In the genomic region with DNA sequence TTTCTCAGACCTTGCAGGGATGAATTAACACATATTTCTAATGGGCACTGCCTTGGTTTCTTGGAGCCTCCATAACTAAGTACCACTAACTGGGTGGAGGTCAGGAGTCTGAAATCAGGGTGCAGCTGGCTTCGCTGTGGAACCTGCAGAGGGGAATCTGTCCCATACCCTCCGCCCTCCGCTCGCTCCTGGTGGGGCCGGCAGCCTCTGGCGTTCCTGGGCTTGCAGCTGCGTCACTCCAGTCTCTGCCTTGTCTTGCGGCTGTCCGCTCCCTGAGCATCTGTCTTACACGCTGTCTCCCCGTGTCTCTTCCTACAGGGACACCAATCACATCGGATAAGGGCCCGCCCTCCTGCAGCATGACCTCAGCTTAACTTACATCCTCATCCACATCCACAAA, we compare ENCODE assay signal across 18 cellular contexts. TPM values are rescaled to one million over a fixed set of nuclear protein-coding genes. Genes with fewer than 3 reads are reported as not detected.
DNase-seq lines count a peak whose midpoint lies in the region; ATAC-seq, FAIRE-seq and TF ChIP-seq lines count a peak whose summit lies in the region.
"Had no signal": no experiment of that assay in that cellular context is flagged by ENCODE, and none has a peak within 500 bp of the region (broad histone marks: within the 10 kb centered on the region; RNA-seq: fewer than 3 reads in every experiment).

No MANE protein-coding gene starts in this region.

- H3K4me2 ChIP-seq in H1 (ENCODE audit: insufficient read depth in 1 of 2, low read depth in 2 of 2, low read length in 2 of 2) (no peak overlapping the region), neural progenitor cell (no peak overlapping the region)

- H3K36me3 ChIP-seq in H1 (ENCODE audit: control insufficient read depth in 2 of 4, insufficient read depth in 4 of 4, low read length in 3 of 4) (no peaks in the 10 kb centered on the region), neural progenitor cell (no peaks in the 10 kb centered on the region)

- H3K79me2 ChIP-seq in H1 (ENCODE audit: control insufficient read depth in 1 of 2, insufficient read depth in 2 of 2, low read length in 2 of 2) (no peaks in the 10 kb centered on the region), neural progenitor cell (ENCODE audit: low read depth) (no peaks in the 10 kb centered on the region)

- H3K4me3 ChIP-seq in H1 (ENCODE audit: extremely low read depth in 1 of 4, insufficient read depth in 2 of 4, low read depth in 3 of 4, low read length in 4 of 4) (no peak overlapping the region), neural progenitor cell (no peak overlapping the region)
- H3K4me3 ChIP-seq: GM23248 had no signal

- peaks cover 4% of the 10 kb centered on the region for H3K36me3 Mint-ChIP-seq in neural progenitor cell
- no peaks in the 10 kb centered on the region for H3K36me3 Mint-ChIP-seq in stimulated activated effector memory CD8-positive, alpha-beta T cell treated with anti-CD3 and anti-CD28 coated beads, Interleukin-12 subunit alpha, Interleukin-12 subunit beta, amount 100 ng/mL, for 72 hours
- H3K36me3 Mint-ChIP-seq: CD4-positive, alpha-beta memory T cell had no signal

- no peak overlapping the region for H2BK12ac ChIP-seq in H1 (ENCODE audit: low read depth, low read length)

- H4K20me1 ChIP-seq in H1 (replicated peaks in 1 of 2; ENCODE audit: control insufficient read depth in 1 of 2, insufficient read depth in 2 of 2, low read length in 2 of 2): no peaks in the 10 kb centered on the region
- H4K20me1 ChIP-seq in neural progenitor cell (ENCODE audit: low read depth): no peaks in the 10 kb centered on the region

- no peak overlapping the region for H2BK120ac ChIP-seq in H1 (replicated peaks; ENCODE audit: low read depth, low read length)

- peaks cover 10% of the 10 kb centered on the region for H3K27me3 Mint-ChIP-seq in neural progenitor cell (ENCODE audit: insufficient read depth, low read depth)

- H3K9ac ChIP-seq in H1 (replicated peaks in 1 of 4; ENCODE audit: extremely low read depth in 1 of 4, low read depth in 3 of 4, low read length in 3 of 4) (no peak overlapping the region), neural progenitor cell (no peak overlapping the region)
- H3K9ac ChIP-seq: GM23248 had no signal

- no peak overlapping the region for H3K23ac ChIP-seq in H1 (ENCODE audit: insufficient read length)

- ATAC-seq in stimulated activated effector memory CD8-positive, alpha-beta T cell treated with anti-CD3 and anti-CD28 coated beads, Interleukin-12 subunit alpha, Interleukin-12 subunit beta, amount 100 ng/mL, for 72 hours: no peak
- no peak for ATAC-seq in GM19351 (IDR thresholded peaks at IDR 0.05; ENCODE audit: unreplicated experiment)
- ATAC-seq: HCT116 had no signal

- no peaks in the 10 kb centered on the region for H3F3A ChIP-seq in neural progenitor cell (ENCODE audit: low read depth)

- POLR2A ChIA-PET in H1 (lab: Charles Lee; ENCODE audit: partially characterized antibody): interaction anchor here (0.9 kb wide), 1 partner anchor 18 kb away, joined by 3 read pairs; no protein-coding TSS in a partner anchor

- H3K4me3 Mint-ChIP-seq in neural progenitor cell: no peak overlapping the region
- H3K4me3 Mint-ChIP-seq in stimulated activated effector memory CD8-positive, alpha-beta T cell treated with anti-CD3 and anti-CD28 coated beads, Interleukin-12 subunit alpha, Interleukin-12 subunit beta, amount 100 ng/mL, for 72 hours: no peak overlapping the region
- H3K4me3 Mint-ChIP-seq: CD4-positive, alpha-beta memory T cell; H9 had no signal

- H2AFZ ChIP-seq in H1 (ENCODE audit: low read length) (no peak overlapping the region), neural progenitor cell (replicated peaks) (no peak overlapping the region)
- H2AFZ ChIP-seq: GM23248 had no signal

- 85% methylated on average over 13 of the region's 13 CpGs; no CpG with 5 or more reads in 1 of the 2 experiments for WGBS in H1 (ENCODE audit: extremely low coverage in 1 of 2, insufficient coverage in 1 of 2, insufficient read length in 1 of 2, insufficient replicate concordance in 2 of 2, low coverage in 1 of 2, low lambda C conversion rate in 2 of 2, missing lambda C conversion rate in 1 of 2), 2 experiments

- H2AK5ac ChIP-seq in H1 (ENCODE audit: low read depth, low read length): peak overlapping the region; percentile 11; the same call in 1 of the 2 replicates

- H2BK5ac ChIP-seq in H1 (ENCODE audit: low read depth, low read length): no peak overlapping the region; the same call in 1 of the 2 replicates

- no peak overlapping the region for H4K91ac ChIP-seq in H1 (replicated peaks; ENCODE audit: insufficient read length, low read length)

- no peak for FAIRE-seq in H1 (lab: Jason Lieb, UNC)
- FAIRE-seq: GM12891, GM18507 had no signal

- no peak for TF ChIP-seq EP300 in H1 (IDR thresholded peaks at IDR 0.05; ENCODE audit: borderline replicate concordance in 1 of 2, low read depth in 2 of 2, low read length in 2 of 2)

- CTCF ChIA-PET in H1 (lab: Charles Lee; ENCODE audit: partially characterized antibody): interaction anchor here (1.1 to 1.3 kb wide), 2 partner anchors 9 to 29 kb away, joined by 4 to 5 read pairs; no protein-coding TSS in a partner anchor

- no peak overlapping the region for H3K4ac ChIP-seq in H1 (replicated peaks; ENCODE audit: insufficient read length, low read depth, low read length)

- H3K27ac ChIP-seq in H1 (ENCODE audit: low read depth, low read length): no peak overlapping the region
- no peak overlapping the region for H3K27ac ChIP-seq in neural progenitor cell
- H3K27ac ChIP-seq: GM23248 had no signal

- no peak for TF ChIP-seq RAD21 in H1 (IDR thresholded peaks at IDR 0.05 in 1 of 2, conservative IDR thresholded peaks at IDR 0.05 in 1 of 2; ENCODE audit: low read depth in 2 of 2, low read length in 2 of 2)

- DNase-seq in H1 (ENCODE audit: low read depth in 1 of 2, low spot score in 2 of 2): no peak
- DNase-seq in neural progenitor cell (ENCODE audit: low spot score): no peak
- DNase-seq in stimulated activated effector memory CD8-positive, alpha-beta T cell treated with anti-CD3 and anti-CD28 coated beads, Interleukin-12 subunit alpha, Interleukin-12 subunit beta, amount 100 ng/mL, for 72 hours (ENCODE audit: low spot score in 2 of 2): no peak
- no peak for DNase-seq in hippocampal formation (lab: John Stamatoyannopoulos, UW)
- DNase-seq in NCI-H774 (lab: John Stamatoyannopoulos, UW): no peak
- DNase-seq: C1 segment of cervical spinal cord; Calu3; CD4-positive, alpha-beta memory T cell; COR-L47; DMS53; DMS79 treated with DMSO at 0.1 percent for 48 hours; GF-D8; GM23248; H9 had no signal

- TF ChIP-seq POLR2A in H1 (IDR thresholded peaks at IDR 0.05; ENCODE audit: control extremely low read depth in 1 of 2, low read depth in 2 of 2, low read length in 2 of 2): no peak

- H3K4me1 ChIP-seq in H1 (replicated peaks in 1 of 4; ENCODE audit: control insufficient read depth in 3 of 4, insufficient read depth in 4 of 4, low read length in 3 of 4) (peaks cover 0 to 4% (median 2%) of the 10 kb centered on the region in 4 experiments; a peak in 5 of 7 replicates), neural progenitor cell (peaks cover 4% of the 10 kb centered on the region)

- no peaks in the 10 kb centered on the region for H3K23me2 ChIP-seq in H1 (ENCODE audit: low read depth, low read length)

- peaks cover 6% of the 10 kb centered on the region for H3K4me1 Mint-ChIP-seq in neural progenitor cell
- peaks cover 29% of the 10 kb centered on the region for H3K4me1 Mint-ChIP-seq in stimulated activated effector memory CD8-positive, alpha-beta T cell treated with anti-CD3 and anti-CD28 coated beads, Interleukin-12 subunit alpha, Interleukin-12 subunit beta, amount 100 ng/mL, for 72 hours
- H3K4me1 Mint-ChIP-seq: CD4-positive, alpha-beta memory T cell had no signal

- no peak for TF ChIP-seq CTCF in H1 (IDR thresholded peaks at IDR 0.05; ENCODE audit: control extremely low read depth in 1 of 3, insufficient read depth in 1 of 3, low read depth in 1 of 3, low read length in 3 of 3)
- TF ChIP-seq CTCF in neural progenitor cell (IDR thresholded peaks at IDR 0.05): no peak

- no peaks in the 10 kb centered on the region for H3K27me3 ChIP-seq in H1 (replicated peaks in 1 of 4; ENCODE audit: control insufficient read depth in 3 of 4, extremely low read depth in 1 of 4, insufficient read depth in 3 of 4, low read length in 3 of 4)
- H3K27me3 ChIP-seq in neural progenitor cell: no peaks in the 10 kb centered on the region

- H4K8ac ChIP-seq in H1 (ENCODE audit: extremely low read depth, insufficient read depth, low read length): no peak overlapping the region

- no peak overlapping the region for H2BK15ac ChIP-seq in H1 (ENCODE audit: low read length)

- H3K27ac Mint-ChIP-seq in neural progenitor cell: peak overlapping the region; percentile 4
- peak overlapping the region; percentile 74 for H3K27ac Mint-ChIP-seq in stimulated activated effector memory CD8-positive, alpha-beta T cell treated with anti-CD3 and anti-CD28 coated beads, Interleukin-12 subunit alpha, Interleukin-12 subunit beta, amount 100 ng/mL, for 72 hours
- H3K27ac Mint-ChIP-seq: CD4-positive, alpha-beta memory T cell had no signal

- H3K9me3 Mint-ChIP-seq in neural progenitor cell: no peaks in the 10 kb centered on the region
- H3K9me3 Mint-ChIP-seq in stimulated activated effector memory CD8-positive, alpha-beta T cell treated with anti-CD3 and anti-CD28 coated beads, Interleukin-12 subunit alpha, Interleukin-12 subunit beta, amount 100 ng/mL, for 72 hours: no peaks in the 10 kb centered on the region

- H3K79me1 ChIP-seq in H1 (ENCODE audit: low read depth, low read length): no peaks in the 10 kb centered on the region

- H3K14ac ChIP-seq in H1 (ENCODE audit: insufficient read length): no peak overlapping the region

- no peaks in the 10 kb centered on the region for H3K9me3 ChIP-seq in H1 (ENCODE audit: insufficient read depth in 2 of 2, low read depth in 1 of 2, low read length in 1 of 2)
- H3K9me3 ChIP-seq in neural progenitor cell (ENCODE audit: low read depth): no peaks in the 10 kb centered on the region

- no peak overlapping the region for H3K18ac ChIP-seq in H1 (ENCODE audit: extremely low read depth, low read length)

- no peak overlapping the region for H2BK20ac ChIP-seq in H1 (ENCODE audit: low read length)

- H4K5ac ChIP-seq in H1 (ENCODE audit: insufficient read length, low read depth, low read length): no peak overlapping the region

- no peak overlapping the region for H3K56ac ChIP-seq in H1 (replicated peaks; ENCODE audit: insufficient read length, low read depth, low read length)

RNA-seq across cellular contexts. Expression of gene NTNG2, which starts 45.3 kb away (rescaled TPM):
- 0.52 and 1.4 TPM in 2 replicates for total RNA-seq in H1 (2021; fragmentation: NEBNext Ultra II Directional; extraction: Animal tissue kit (Norgen Biotek cat#: 25700))
- 1.2 and 1.5 TPM in 2 replicates for polyA plus RNA-seq in H1 (2011; rRNA removed)
- polyA plus RNA-seq in H1 (2011; cell fraction: cytosol; rRNA removed): 2.6 TPM
- 2.6 TPM for polyA plus RNA-seq in H1 (2011; cell fraction: nucleus; rRNA removed)
- polyA plus RNA-seq in H1 (2012, experiment 1 of 2): 0.29 to 2.3 TPM (median 1.3 TPM) in 4 replicates
- 0.37 TPM for polyA plus RNA-seq in H1 (2012, experiment 2 of 2)
- polyA plus RNA-seq in H1 (2013, experiment 1 of 2): 0.30 TPM
- polyA plus RNA-seq in H1 (2013, experiment 2 of 2): 0.61 TPM
- 0.57 and 0.80 TPM in 2 replicates for polyA minus RNA-seq in H1 (2011; rRNA and poly(A)+ RNA removed)
- 1.7 TPM for polyA minus RNA-seq in H1 (2011; cell fraction: cytosol; rRNA and poly(A)+ RNA removed)
- 1.1 TPM for polyA minus RNA-seq in H1 (2011; cell fraction: nucleus; rRNA and poly(A)+ RNA removed)
- total RNA-seq in neural progenitor cell (ENCODE audit: low replicate concordance): 1.0 and 1.2 TPM in 2 replicates
- total RNA-seq: Calu3 had no signal
